ENCODE assay signal across 7 cellular contexts in the genomic region with DNA sequence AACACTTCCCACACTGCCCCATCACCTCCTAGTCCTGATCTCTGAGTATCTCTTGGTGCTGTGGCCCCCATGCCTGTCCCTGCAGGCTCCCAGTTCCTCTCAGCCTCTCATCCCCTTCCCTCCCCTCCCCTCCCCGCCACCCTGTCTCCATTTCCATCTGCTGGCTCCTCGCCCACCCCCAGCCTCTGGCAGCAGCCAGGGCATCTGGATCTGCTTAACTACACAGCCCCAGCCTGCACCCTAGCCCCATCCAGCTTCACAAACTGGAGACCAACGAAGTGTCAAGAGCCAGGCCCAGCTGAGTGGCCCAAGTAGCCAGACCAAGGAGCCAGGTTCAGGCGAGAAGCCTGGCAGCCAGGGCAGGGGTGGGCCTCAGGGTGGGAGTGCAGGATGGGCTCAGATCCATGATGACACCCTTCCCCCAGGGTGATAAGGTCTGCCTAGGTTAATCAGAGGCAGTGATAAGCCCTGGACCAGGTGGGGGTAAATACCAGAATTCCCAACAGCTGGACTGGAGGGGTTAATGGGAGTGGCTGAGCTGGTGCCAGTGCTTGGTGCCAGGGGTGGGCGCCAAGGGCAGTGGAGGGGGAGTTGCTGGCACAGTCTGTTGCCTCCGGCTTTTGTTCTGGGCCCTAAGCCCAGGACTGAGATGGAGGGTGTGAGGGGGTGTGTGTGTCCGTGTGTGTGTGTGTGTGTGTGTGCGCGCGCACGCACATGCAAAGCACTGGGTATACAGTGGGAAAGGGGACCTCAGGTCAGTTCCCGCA. TPM values are rescaled to one million over a fixed set of nuclear protein-coding genes. Genes with fewer than 3 reads are reported as not detected.
DNase-seq lines count a peak whose midpoint lies in the region; ATAC-seq and TF ChIP-seq lines count a peak whose summit lies in the region.
"Had no signal": no experiment of that assay in that cellular context is flagged by ENCODE, and none has a peak within 500 bp of the region (broad histone marks: within the 10 kb centered on the region; RNA-seq: fewer than 3 reads in every experiment).

No MANE protein-coding gene starts in this region.

- no peaks in the 10 kb centered on the region for H3K9me2 ChIP-seq in SK-N-SH
- no peaks in the 10 kb centered on the region for H3K9me2 ChIP-seq in PC-9 (ENCODE audit: insufficient read depth)

- H3K4me1 ChIP-seq in SK-N-SH (ENCODE audit: control insufficient read depth in 1 of 2, insufficient read depth in 2 of 2, low read depth in 1 of 2, low read length in 1 of 2) (peaks cover 20 to 64% of the 10 kb centered on the region in 2 experiments), endodermal cell (ENCODE audit: control insufficient read depth, insufficient read depth, low read length) (peaks cover 15% of the 10 kb centered on the region), PC-9 (replicated peaks; ENCODE audit: insufficient read depth) (peaks cover 8% of the 10 kb centered on the region)

- no peaks in the 10 kb centered on the region for H3K9me3 Mint-ChIP-seq in endodermal cell

- H3K36me3 ChIP-seq in SK-N-SH (replicated peaks in 1 of 2; ENCODE audit: control insufficient read depth in 1 of 2, insufficient read depth in 2 of 2, low read length in 1 of 2) (peaks cover 2 to 5% of the 10 kb centered on the region in 2 experiments), endodermal cell (ENCODE audit: control insufficient read depth, insufficient read depth, low read length) (peaks cover 13% of the 10 kb centered on the region), PC-9 (ENCODE audit: low read depth) (no peaks in the 10 kb centered on the region)

- no peak overlapping the region for H3K27ac Mint-ChIP-seq in endodermal cell

- peaks cover 3% of the 10 kb centered on the region for H3K27me3 Mint-ChIP-seq in endodermal cell (ENCODE audit: insufficient read depth)

- peak; percentile 83 for DNase-seq in AG08395 (ENCODE audit: low spot score)
- peak; percentile 92 for DNase-seq in SK-N-SH
- DNase-seq in left colon: peak; percentile 51 to 81
- no peak for DNase-seq in endodermal cell
- no peak for DNase-seq in PC-9
- DNase-seq in RPMI8226: no peak
- DNase-seq: PC-3 had no signal

- H4K20me1 ChIP-seq in SK-N-SH (ENCODE audit: insufficient read depth) (no peaks in the 10 kb centered on the region), PC-9 (ENCODE audit: insufficient read depth) (no peaks in the 10 kb centered on the region)

- CTCF ChIA-PET in SK-N-SH (lab: Yijun Ruan, JAX): interaction anchor here (0.7 to 14.1 kb wide), 7 partner anchors 8 to 50 kb away, joined by 3 to 152 read pairs (median 4); a partner anchor contains a TSS
- CTCF ChIA-PET in PC-9 (lab: Charles Lee): no interaction called here

- H3K9me3 ChIP-seq in SK-N-SH: no peaks in the 10 kb centered on the region
- no peaks in the 10 kb centered on the region for H3K9me3 ChIP-seq in endodermal cell (ENCODE audit: control insufficient read depth, low read length)
- H3K9me3 ChIP-seq in PC-9 (ENCODE audit: insufficient read depth, low read depth): no peaks in the 10 kb centered on the region

- 30% methylated on average over 10 of the region's 12 CpGs for WGBS in SK-N-SH (ENCODE audit: low lambda C conversion rate)
- 83 to 89% methylated on average over 3 to 11 of the region's 12 CpGs for WGBS in endodermal cell (ENCODE audit: insufficient coverage in 1 of 2, insufficient read length in 1 of 2), 2 experiments

- POLR2A ChIA-PET in SK-N-SH (lab: Yijun Ruan, JAX) (interaction anchor here (0.6 to 1.7 kb wide), 3 partner anchors 11 to 38 kb away, joined by 3 to 7 read pairs (median 6); no protein-coding TSS in a partner anchor), PC-9 (lab: Charles Lee; ENCODE audit: unreplicated experiment) (no interaction called here)

- no peaks in the 10 kb centered on the region for H3K27me3 ChIP-seq in SK-N-SH (ENCODE audit: insufficient read depth)
- no peaks in the 10 kb centered on the region for H3K27me3 ChIP-seq in endodermal cell (ENCODE audit: control insufficient read depth, insufficient read depth, low read length, poor library complexity, severe bottlenecking)
- H3K27me3 ChIP-seq in PC-9 (ENCODE audit: insufficient read depth, low read depth): no peaks in the 10 kb centered on the region

- H3F3A ChIP-seq in SK-N-SH (replicated peaks; ENCODE audit: insufficient read depth) (peaks cover 3% of the 10 kb centered on the region), PC-9 (ENCODE audit: insufficient read depth, low read depth) (peaks cover 7% of the 10 kb centered on the region; the same call in 1 of the 2 replicates)

- TF ChIP-seq CTCF in SK-N-SH (IDR thresholded peaks at IDR 0.05): no peak
- TF ChIP-seq CTCF in endodermal cell (conservative IDR thresholded peaks at IDR 0.05): no peak
- TF ChIP-seq CTCF in PC-9 (conservative IDR thresholded peaks at IDR 0.05): no peak

- peaks cover 6% of the 10 kb centered on the region for H3K36me3 Mint-ChIP-seq in endodermal cell (ENCODE audit: low read depth)

- H2AFZ ChIP-seq in SK-N-SH (ENCODE audit: low read depth) (no peak overlapping the region), PC-9 (no peak overlapping the region)

- no TSS peak for BruUV-seq in PC-9 (replicated peaks; lab: Mats Ljungman, UMichigan)

- no peaks in the 10 kb centered on the region for H3K79me2 ChIP-seq in SK-N-SH (ENCODE audit: insufficient read depth)
- H3K79me2 ChIP-seq in PC-9 (ENCODE audit: low read depth): no peaks in the 10 kb centered on the region

- no peak overlapping the region for H3K9ac ChIP-seq in SK-N-SH
- H3K9ac ChIP-seq in endodermal cell (ENCODE audit: extremely low read depth, low read length, poor library complexity, severe bottlenecking): no peak overlapping the region

- no peak overlapping the region for H3K4me3 Mint-ChIP-seq in endodermal cell

- no peak for ATAC-seq in left colon
- ATAC-seq: PC-3 had no signal

- TF ChIP-seq EP300 in SK-N-SH (IDR thresholded peaks at IDR 0.05; ENCODE audit: borderline replicate concordance in 1 of 2, low read depth in 1 of 2, low read length in 1 of 2): peak; percentile 13 to 17; a peak in 2 of 4 replicates

- TF ChIP-seq RAD21 in SK-N-SH (IDR thresholded peaks at IDR 0.05; ENCODE audit: low read length): 0 out of 2 replicates have a peak, but pooled peaks have one; percentile 6

- peaks cover 42% of the 10 kb centered on the region for H3K4me1 Mint-ChIP-seq in endodermal cell

- intact Hi-C loops in left colon (cut with DNase I, micrococcal nuclease) (no loop called here), PC-9 (cut with micrococcal nuclease; ENCODE audit: unreplicated experiment) (no loop called here)

- peak overlapping the region; percentile 67 to 96; a peak in 3 of 4 replicates for H3K27ac ChIP-seq in SK-N-SH (ENCODE audit: low read depth in 2 of 2, low read length in 1 of 2)
- H3K27ac ChIP-seq in endodermal cell (ENCODE audit: low read depth, low read length): no peak overlapping the region
- no peak overlapping the region for H3K27ac ChIP-seq in PC-9

- H3K4me3 ChIP-seq in SK-N-SH (ENCODE audit: low read depth in 2 of 2, low read length in 1 of 2) (no peak overlapping the region; a peak in 1 of 4 replicates), endodermal cell (ENCODE audit: low read length) (no peak overlapping the region), PC-9 (no peak overlapping the region)

- H3K4me2 ChIP-seq in SK-N-SH (peak overlapping the region; percentile 76; the same call in 1 of the 2 replicates), PC-9 (no peak overlapping the region)

TF ChIP-seq in SK-N-SH, 30 proteins besides CTCF, POLR2A, EP300 and RAD21 (continues in another document):
- TF ChIP-seq GATA2 (CRISPR knock-in tag; IDR thresholded peaks at IDR 0.05) (peak; percentile 81), FOXJ3 (CRISPR knock-in tag; IDR thresholded peaks at IDR 0.05) (peak; percentile 39; the same call in 1 of the 2 replicates), RCOR1 (IDR thresholded peaks at IDR 0.05; ENCODE audit: low read length) (peak; percentile 15; the same call in 1 of the 2 replicates), CHD2 (IDR thresholded peaks at IDR 0.05; ENCODE audit: low read length, partially characterized antibody) (peak; percentile 63), NRF1 (IDR thresholded peaks at IDR 0.05; ENCODE audit: low read depth, low read length) (peak; percentile 34; the same call in 1 of the 2 replicates), GABPA (IDR thresholded peaks at IDR 0.05; ENCODE audit: low read depth) (no peak)

RNA-seq across cellular contexts. Expression of a gene that starts 2.5 kb away (rescaled TPM):
- 16.5 and 20.8 TPM in 2 replicates for polyA plus RNA-seq in SK-N-SH (2012; rRNA removed)
- polyA plus RNA-seq in SK-N-SH (2012; cell fraction: cytosol; rRNA removed): 4.0 and 5.5 TPM in 2 replicates
- 175 and 189 TPM in 2 replicates for polyA plus RNA-seq in SK-N-SH (2012; cell fraction: nucleus; rRNA removed)
- total RNA-seq in left colon: 10 to 100 TPM; 18.6 to 22.4 TPM
- total RNA-seq in endodermal cell: 10 to 100 TPM in 1 of 2 donors, 1 to 10 TPM in 1; 6.9 to 12.7 TPM
- 26.2 TPM for polyA plus RNA-seq in endodermal cell (2013, experiment 1 of 2)
- 23.3 TPM for polyA plus RNA-seq in endodermal cell (2013, experiment 2 of 2)
- 8.5 and 8.7 TPM in 2 replicates for total RNA-seq in PC-9 (2021)

RNA-seq across cellular contexts. Expression of a gene that starts 8.0 kb away (rescaled TPM):
- 0.10 TPM in 1 of 2 replicates, not detected in the other for polyA plus RNA-seq in SK-N-SH (2012; rRNA removed)
- polyA plus RNA-seq in SK-N-SH (2012; cell fraction: cytosol; rRNA removed): 0.09 and 0.16 TPM in 2 replicates
- 0.42 and 0.63 TPM in 2 replicates for polyA plus RNA-seq in SK-N-SH (2012; cell fraction: nucleus; rRNA removed)
- total RNA-seq in left colon (not detected), endodermal cell (not detected), PC-9 (2021) (0.44 and 0.98 TPM in 2 replicates)
- polyA plus RNA-seq in endodermal cell (2013, experiment 1 of 2): 0.53 TPM
- polyA plus RNA-seq in endodermal cell (2013, experiment 2 of 2): not detected
- total RNA-seq: PC-3 had no signal

RNA-seq across cellular contexts. Expression of a gene that starts 8.0 kb away (rescaled TPM):
- polyA plus RNA-seq in SK-N-SH (2012; rRNA removed): 45.9 and 49.1 TPM in 2 replicates
- polyA plus RNA-seq in SK-N-SH (2012; cell fraction: cytosol; rRNA removed): 9.8 and 13.0 TPM in 2 replicates
- 303 and 342 TPM in 2 replicates for polyA plus RNA-seq in SK-N-SH (2012; cell fraction: nucleus; rRNA removed)
- total RNA-seq in left colon (10 to 100 TPM; 49.6 to 50.5 TPM), endodermal cell (10 to 100 TPM; 44.3 to 49.3 TPM), PC-9 (2021) (13.5 and 18.2 TPM in 2 replicates)
- 59.2 TPM for polyA plus RNA-seq in endodermal cell (2013, experiment 1 of 2)
- polyA plus RNA-seq in endodermal cell (2013, experiment 2 of 2): 44.1 TPM

RNA-seq across cellular contexts. Expression of a gene that starts 16.9 kb away (rescaled TPM):
- 73.7 and 79.0 TPM in 2 replicates for polyA plus RNA-seq in SK-N-SH (2012; rRNA removed)
- 50.9 and 78.9 TPM in 2 replicates for polyA plus RNA-seq in SK-N-SH (2012; cell fraction: cytosol; rRNA removed)
- polyA plus RNA-seq in SK-N-SH (2012; cell fraction: nucleus; rRNA removed): 37.3 and 41.3 TPM in 2 replicates
- total RNA-seq in left colon (10 to 100 TPM; 47.7 to 58.4 TPM), endodermal cell (10 to 100 TPM; 49.1 to 49.4 TPM), PC-9 (2021) (55.8 and 57.9 TPM in 2 replicates)
- 84.6 TPM for polyA plus RNA-seq in endodermal cell (2013, experiment 1 of 2)
- 74.7 TPM for polyA plus RNA-seq in endodermal cell (2013, experiment 2 of 2)

RNA-seq across cellular contexts. Expression of a gene that starts 25.6 kb away (rescaled TPM):
- 0.08 and 0.11 TPM in 2 replicates for polyA plus RNA-seq in SK-N-SH (2012; rRNA removed)
- 0.09 and 0.13 TPM in 2 replicates for polyA plus RNA-seq in SK-N-SH (2012; cell fraction: cytosol; rRNA removed)
- 0.29 and 0.38 TPM in 2 replicates for polyA plus RNA-seq in SK-N-SH (2012; cell fraction: nucleus; rRNA removed)
- total RNA-seq in left colon (not detected), endodermal cell (under 1 TPM; 0.31 to 0.80 TPM), PC-9 (2021) (not detected in 2 replicates)
- polyA plus RNA-seq in endodermal cell (2013, experiment 1 of 2): 0.14 TPM
- polyA plus RNA-seq in endodermal cell (2013, experiment 2 of 2): 0.83 TPM
- total RNA-seq: PC-3 had no signal

Comparison
In these comparisons a context has a peak if more than half of its experiments do, and no peak if none do; other contexts are left out.
1. DNase-seq: peak in AG08395 (single experiment), SK-N-SH (single experiment) and left colon (2 of 2); none in endodermal cell (single experiment), PC-9 (0 of 2) and RPMI8226 (single experiment).
2. H3K27ac ChIP-seq: peak in SK-N-SH (2 of 2); none in endodermal cell (single experiment) and PC-9 (single experiment).